8 cellular contexts compared by ENCODE assay signal in genomic region chr9:96020822-96021615, GRCh38.
DNase-seq lines count a peak whose midpoint lies in the region; ATAC-seq, FAIRE-seq and TF ChIP-seq lines count a peak whose summit lies in the region.

No MANE protein-coding gene starts in this region.

- H3K27me3 ChIP-seq in bronchial epithelial cell (ENCODE audit: control insufficient read depth, insufficient read depth, low read length) = peaks cover 26% of the 10 kb centered on the region
- H3K27me3 ChIP-seq in layer of hippocampus (ENCODE audit: control insufficient read depth, insufficient read depth, low read length) = no peaks in the 10 kb centered on the region
- H3K27me3 ChIP-seq in Karpas-422 (ENCODE audit: low read length) = no peaks in the 10 kb centered on the region

- TF ChIP-seq CTCF in bronchial epithelial cell (IDR thresholded peaks at IDR 0.05; ENCODE audit: insufficient read depth, low read length, severe bottlenecking) = no peak

- H3K79me2 ChIP-seq in Karpas-422 (ENCODE audit: low read length) = no peaks in the 10 kb centered on the region

- H3K9ac ChIP-seq in Karpas-422 (ENCODE audit: low read length) = no peak overlapping the region

- no peaks in the 10 kb centered on the region for H3K4me1 ChIP-seq in Karpas-422 (ENCODE audit: low read length)

- H3K36me3 ChIP-seq in bronchial epithelial cell (ENCODE audit: control insufficient read depth, insufficient read depth, low read length) (no peaks in the 10 kb centered on the region), Karpas-422 (ENCODE audit: insufficient read depth, low read length) (no peaks in the 10 kb centered on the region)

- H3K27ac ChIP-seq in layer of hippocampus (ENCODE audit: low read depth, low read length) (peak overlapping the region; percentile 87), Karpas-422 (ENCODE audit: low read length) (no peak overlapping the region)

- H4K20me1 ChIP-seq in Karpas-422 (ENCODE audit: insufficient read depth, low read depth, low read length) = no peaks in the 10 kb centered on the region

- no peak overlapping the region for H3K4me2 ChIP-seq in Karpas-422 (ENCODE audit: low read depth, low read length, poor library complexity, severe bottlenecking)

- H3K4me3 ChIP-seq in bronchial epithelial cell (ENCODE audit: low read depth, low read length) (peak overlapping the region; percentile 31), Karpas-422 (ENCODE audit: low read length) (no peak overlapping the region)

- H3K9me3 ChIP-seq in Karpas-422 (ENCODE audit: low read length) = no peaks in the 10 kb centered on the region

- no peak overlapping the region for H2AFZ ChIP-seq in Karpas-422 (ENCODE audit: low read length)

- DNase-seq in GM19239 (ENCODE audit: insufficient read length, low spot score) (no peak), T-helper 1 cell (peak in 3 of 5 donors; percentile 19 to 70 (median 22)), bronchial epithelial cell (ENCODE audit: low read depth) (no peak), NCI-H2081 treated with DMSO at 0.1 percent for 48 hours (lab: John Stamatoyannopoulos, UW) (no peak), Karpas-422 (no peak)
- DNase-seq in stimulated activated CD4-positive, alpha-beta T cell treated with anti-CD3 and anti-CD28 coated beads, Interleukin-4, amount 100 ng/mL, for 1 hour = peak; percentile 57

- H3K9me2 ChIP-seq in Karpas-422 (replicated peaks; ENCODE audit: insufficient read depth, low read length) = no peaks in the 10 kb centered on the region

- FAIRE-seq in GM19239 (lab: Jason Lieb, UNC) (peak; percentile 55), bronchial epithelial cell (lab: Jason Lieb, UNC) (no peak)

- no peak for ATAC-seq in HG02759 (IDR thresholded peaks at IDR 0.05; ENCODE audit: unreplicated experiment)

Comparison
In these comparisons a context has a peak if more than half of its experiments do, and no peak if none do; other contexts are left out.
1. DNase-seq: peak in T-helper 1 cell (3 of 5) and stimulated activated CD4-positive, alpha-beta T cell treated with anti-CD3 and anti-CD28 coated beads, Interleukin-4, amount 100 ng/mL, for 1 hour (single experiment); none in GM19239 (single experiment), bronchial epithelial cell (single experiment), NCI-H2081 treated with DMSO at 0.1 percent for 48 hours (single experiment) and Karpas-422 (single experiment).